2 cellular contexts compared by ENCODE assay signal in the genomic region with DNA sequence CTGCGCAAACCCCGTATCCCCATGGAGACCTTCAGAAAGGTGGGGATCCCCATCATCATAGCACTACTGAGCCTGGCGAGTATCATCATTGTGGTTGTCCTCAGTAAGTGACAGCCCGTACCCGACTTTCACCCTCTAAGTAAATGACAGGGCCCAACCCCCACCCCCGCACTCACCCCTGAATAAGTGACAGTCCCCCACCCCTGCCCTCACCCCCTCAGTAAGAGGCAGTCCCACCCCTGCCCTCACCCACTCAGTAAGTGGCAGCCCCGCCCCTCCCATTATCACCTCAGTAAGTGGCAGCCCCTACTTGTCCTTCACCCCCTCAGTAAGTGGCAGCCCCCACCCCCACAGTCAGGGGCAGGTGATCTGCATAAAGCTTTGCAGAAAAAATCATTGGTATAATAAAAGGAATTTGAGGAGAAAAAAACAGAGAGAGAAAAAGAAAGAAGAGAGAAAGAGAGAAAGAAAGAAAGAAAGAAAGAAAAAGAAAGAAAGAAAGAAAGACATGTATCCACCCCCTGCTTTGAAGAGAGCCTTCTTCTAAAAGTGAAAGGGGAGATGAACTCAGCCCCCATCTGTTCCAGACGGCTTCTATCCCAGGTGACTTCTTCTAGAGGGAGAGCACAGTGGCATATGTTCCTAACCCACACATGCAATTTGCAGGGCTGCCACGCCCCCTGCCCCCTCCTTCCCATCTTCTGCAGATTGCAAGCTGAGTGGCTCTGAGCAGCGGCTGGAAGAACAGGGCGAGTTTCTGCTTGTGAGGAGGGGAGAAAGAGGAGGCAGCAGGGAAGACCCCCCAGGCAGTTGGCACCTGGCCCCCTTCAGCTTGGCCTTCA.
TF ChIP-seq lines count a peak whose summit lies in the region.

No MANE protein-coding gene starts in this region.

TF ChIP-seq in GM23338, 12 proteins besides CTCF, POLR2A, EP300 and RAD21:
- TF ChIP-seq STAT1 (IDR thresholded peaks at IDR 0.05; ENCODE audit: unreplicated experiment): no peak
- TF ChIP-seq CREB1 (CRISPR knock-in tag; IDR thresholded peaks at IDR 0.05; ENCODE audit: low read depth): no peak
- TF ChIP-seq, protein P1, sequence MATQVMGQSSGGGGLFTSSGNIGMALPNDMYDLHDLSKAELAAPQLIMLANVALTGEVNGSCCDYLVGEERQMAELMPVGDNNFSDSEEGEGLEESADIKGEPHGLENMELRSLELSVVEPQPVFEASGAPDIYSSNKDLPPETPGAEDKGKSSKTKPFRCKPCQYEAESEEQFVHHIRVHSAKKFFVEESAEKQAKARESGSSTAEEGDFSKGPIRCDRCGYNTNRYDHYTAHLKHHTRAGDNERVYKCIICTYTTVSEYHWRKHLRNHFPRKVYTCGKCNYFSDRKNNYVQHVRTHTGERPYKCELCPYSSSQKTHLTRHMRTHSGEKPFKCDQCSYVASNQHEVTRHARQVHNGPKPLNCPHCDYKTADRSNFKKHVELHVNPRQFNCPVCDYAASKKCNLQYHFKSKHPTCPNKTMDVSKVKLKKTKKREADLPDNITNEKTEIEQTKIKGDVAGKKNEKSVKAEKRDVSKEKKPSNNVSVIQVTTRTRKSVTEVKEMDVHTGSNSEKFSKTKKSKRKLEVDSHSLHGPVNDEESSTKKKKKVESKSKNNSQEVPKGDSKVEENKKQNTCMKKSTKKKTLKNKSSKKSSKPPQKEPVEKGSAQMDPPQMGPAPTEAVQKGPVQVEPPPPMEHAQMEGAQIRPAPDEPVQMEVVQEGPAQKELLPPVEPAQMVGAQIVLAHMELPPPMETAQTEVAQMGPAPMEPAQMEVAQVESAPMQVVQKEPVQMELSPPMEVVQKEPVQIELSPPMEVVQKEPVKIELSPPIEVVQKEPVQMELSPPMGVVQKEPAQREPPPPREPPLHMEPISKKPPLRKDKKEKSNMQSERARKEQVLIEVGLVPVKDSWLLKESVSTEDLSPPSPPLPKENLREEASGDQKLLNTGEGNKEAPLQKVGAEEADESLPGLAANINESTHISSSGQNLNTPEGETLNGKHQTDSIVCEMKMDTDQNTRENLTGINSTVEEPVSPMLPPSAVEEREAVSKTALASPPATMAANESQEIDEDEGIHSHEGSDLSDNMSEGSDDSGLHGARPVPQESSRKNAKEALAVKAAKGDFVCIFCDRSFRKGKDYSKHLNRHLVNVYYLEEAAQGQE (IDR thresholded peaks at IDR 0.05; ENCODE audit: unreplicated experiment): no peak
- no peak for TF ChIP-seq JUNB (IDR thresholded peaks at IDR 0.05; ENCODE audit: unreplicated experiment)
- TF ChIP-seq ZNF331 (CRISPR knock-in tag; IDR thresholded peaks at IDR 0.05; ENCODE audit: low read depth): no peak

TF ChIP-seq in K562, 482 proteins besides CTCF, POLR2A, EP300 and RAD21:
- TF ChIP-seq, protein P2, sequence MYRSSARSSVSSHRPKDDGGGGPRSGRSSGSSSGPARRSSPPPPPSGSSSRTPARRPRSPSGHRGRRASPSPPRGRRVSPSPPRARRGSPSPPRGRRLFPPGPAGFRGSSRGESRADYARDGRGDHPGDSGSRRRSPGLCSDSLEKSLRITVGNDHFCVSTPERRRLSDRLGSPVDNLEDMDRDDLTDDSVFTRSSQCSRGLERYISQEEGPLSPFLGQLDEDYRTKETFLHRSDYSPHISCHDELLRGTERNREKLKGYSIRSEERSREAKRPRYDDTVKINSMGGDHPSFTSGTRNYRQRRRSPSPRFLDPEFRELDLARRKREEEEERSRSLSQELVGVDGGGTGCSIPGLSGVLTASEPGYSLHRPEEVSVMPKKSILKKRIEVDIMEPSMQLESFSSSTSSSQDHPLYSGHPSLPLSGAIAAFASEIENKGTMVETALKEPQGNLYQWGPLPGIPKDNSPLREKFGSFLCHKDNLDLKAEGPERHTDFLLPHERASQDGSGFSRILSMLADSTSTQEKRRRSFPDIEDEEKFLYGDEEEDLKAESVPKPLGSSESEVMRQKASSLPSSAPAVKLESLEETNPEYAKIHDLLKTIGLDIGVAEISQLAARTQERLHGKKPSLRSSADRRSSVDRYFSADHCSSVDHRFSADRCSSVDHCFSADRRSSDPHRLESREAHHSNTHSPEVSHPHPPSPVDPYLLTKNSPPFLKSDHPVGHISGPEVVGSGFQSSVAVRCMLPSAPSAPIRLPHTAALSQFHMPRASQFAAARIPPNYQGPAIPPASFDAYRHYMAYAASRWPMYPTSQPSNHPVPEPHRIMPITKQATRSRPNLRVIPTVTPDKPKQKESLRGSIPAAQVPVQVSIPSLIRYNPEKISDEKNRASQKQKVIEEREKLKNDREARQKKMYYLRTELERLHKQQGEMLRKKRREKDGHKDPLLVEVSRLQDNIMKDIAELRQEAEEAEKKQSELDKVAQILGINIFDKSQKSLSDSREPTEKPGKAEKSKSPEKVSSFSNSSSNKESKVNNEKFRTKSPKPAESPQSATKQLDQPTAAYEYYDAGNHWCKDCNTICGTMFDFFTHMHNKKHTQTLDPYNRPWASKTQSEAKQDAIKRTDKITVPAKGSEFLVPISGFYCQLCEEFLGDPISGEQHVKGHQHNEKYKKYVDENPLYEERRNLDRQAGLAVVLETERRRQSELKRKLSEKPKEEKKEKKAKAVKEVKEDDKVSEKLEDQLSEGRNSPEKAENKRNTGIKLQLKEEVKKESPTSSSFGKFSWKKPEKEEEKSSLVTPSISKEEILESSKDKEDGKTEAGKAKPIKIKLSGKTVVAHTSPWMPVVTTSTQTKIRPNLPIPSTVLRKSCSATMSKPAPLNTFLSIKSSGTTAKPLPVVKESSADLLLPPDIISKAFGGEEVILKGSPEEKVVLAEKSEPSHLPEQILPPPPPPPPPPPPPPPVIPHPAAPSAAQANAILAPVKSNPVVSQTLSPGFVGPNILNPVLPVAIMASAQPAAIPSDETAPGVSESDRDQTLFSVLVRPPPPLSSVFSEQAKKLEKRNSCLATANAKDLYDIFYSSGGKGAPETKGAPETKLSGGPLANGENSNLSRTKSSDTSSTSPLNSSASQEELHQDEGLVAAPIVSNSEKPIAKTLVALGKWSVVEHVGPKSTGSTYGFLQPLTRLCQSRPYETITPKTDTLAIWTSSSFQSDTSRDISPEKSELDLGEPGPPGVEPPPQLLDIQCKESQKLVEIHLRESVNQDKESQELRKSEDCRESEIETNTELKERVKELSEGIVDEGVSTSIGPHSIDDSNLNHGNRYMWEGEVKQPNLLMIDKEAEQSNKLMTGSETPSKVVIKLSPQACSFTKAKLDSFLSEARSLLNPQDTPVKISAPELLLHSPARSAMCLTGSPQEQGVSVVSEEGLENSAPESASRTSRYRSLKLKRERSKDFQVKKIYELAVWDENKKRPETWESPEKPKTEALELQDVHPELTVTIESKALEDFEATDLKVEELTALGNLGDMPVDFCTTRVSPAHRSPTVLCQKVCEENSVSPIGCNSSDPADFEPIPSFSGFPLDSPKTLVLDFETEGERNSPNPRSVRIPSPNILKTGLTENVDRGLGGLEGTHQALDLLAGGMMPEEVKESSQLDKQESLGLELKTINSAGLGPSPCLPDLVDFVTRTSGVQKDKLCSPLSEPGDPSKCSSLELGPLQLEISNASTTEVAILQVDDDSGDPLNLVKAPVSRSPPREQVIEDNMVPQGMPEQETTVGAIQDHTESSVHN (IDR thresholded peaks at IDR 0.05; ENCODE audit: borderline replicate concordance in 1 of 2, low read depth in 1 of 2): no peak
- TF ChIP-seq ZNF668 (CRISPR knock-in tag; IDR thresholded peaks at IDR 0.05): no peak
- TF ChIP-seq, protein P3, sequence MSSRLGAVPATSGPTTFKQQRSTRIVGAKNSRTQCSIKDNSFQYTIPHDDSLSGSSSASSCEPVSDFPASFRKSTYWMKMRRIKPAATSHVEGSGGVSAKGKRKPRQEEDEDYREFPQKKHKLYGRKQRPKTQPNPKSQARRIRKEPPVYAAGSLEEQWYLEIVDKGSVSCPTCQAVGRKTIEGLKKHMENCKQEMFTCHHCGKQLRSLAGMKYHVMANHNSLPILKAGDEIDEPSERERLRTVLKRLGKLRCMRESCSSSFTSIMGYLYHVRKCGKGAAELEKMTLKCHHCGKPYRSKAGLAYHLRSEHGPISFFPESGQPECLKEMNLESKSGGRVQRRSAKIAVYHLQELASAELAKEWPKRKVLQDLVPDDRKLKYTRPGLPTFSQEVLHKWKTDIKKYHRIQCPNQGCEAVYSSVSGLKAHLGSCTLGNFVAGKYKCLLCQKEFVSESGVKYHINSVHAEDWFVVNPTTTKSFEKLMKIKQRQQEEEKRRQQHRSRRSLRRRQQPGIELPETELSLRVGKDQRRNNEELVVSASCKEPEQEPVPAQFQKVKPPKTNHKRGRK (tag; IDR thresholded peaks at IDR 0.05): peak; percentile 58; the same call in 1 of the 2 replicates
